1 cellular context compared by ENCODE assay signal in genomic region chr3:56776551-56776950, GRCh38.
TF ChIP-seq lines count a peak whose summit lies in the region.

No MANE protein-coding gene starts in this region.

TF ChIP-seq in HepG2, 621 proteins besides CTCF, POLR2A, EP300 and RAD21:
- TF ChIP-seq KDM5A (IDR thresholded peaks at IDR 0.05; ENCODE audit: borderline replicate concordance, low read length) = no peak
- no peak for TF ChIP-seq MXD4 (CRISPR knock-in tag; IDR thresholded peaks at IDR 0.05)
- no peak for TF ChIP-seq PRDM15 (CRISPR knock-in tag; IDR thresholded peaks at IDR 0.05)
- TF ChIP-seq ZNF639 (CRISPR knock-in tag; conservative IDR thresholded peaks at IDR 0.05) = no peak
